ENCODE assay signal across 11 cellular contexts in genomic region chr6:155162682-155163081, GRCh38.
"Had no signal": no experiment of that assay in that cellular context is flagged by ENCODE, and none has a peak within 500 bp of the region (broad histone marks: within the 10 kb centered on the region; RNA-seq: fewer than 3 reads in every experiment).

No MANE protein-coding gene starts in this region.

- H3K36me3 ChIP-seq: ascending aorta, cardiac muscle cell, neutrophil had no signal

- H2AFZ ChIP-seq: hepatocyte had no signal

- H3K27ac Mint-ChIP-seq: T-helper 17 cell had no signal

- H3K27me3 Mint-ChIP-seq: T-helper 17 cell had no signal

- H3K4me3 Mint-ChIP-seq: T-helper 17 cell had no signal

- H3K27me3 ChIP-seq: ascending aorta, hepatocyte, neutrophil, stomach had no signal

- ATAC-seq: T-helper 17 cell had no signal

- H3K4me3 ChIP-seq: ascending aorta, cardiac muscle cell, hepatocyte, skin epidermis, stomach, thoracic aorta had no signal

- H3K27ac ChIP-seq: ascending aorta, cardiac muscle cell, hepatocyte, neutrophil, skin epidermis, stomach, thoracic aorta had no signal

- H3K9me3 ChIP-seq: ascending aorta, neutrophil, stomach, thoracic aorta had no signal

- DNase-seq: activated T-cell treated with anti-CD3 and anti-CD28 coated beads, Interleukin-2, amount 50 U/mL, for 48 hours; effector CD4-positive, alpha-beta T cell; stomach; T-helper 17 cell had no signal

- FAIRE-seq: colon had no signal

- H3K79me2 ChIP-seq: hepatocyte had no signal

- H3K4me1 Mint-ChIP-seq: T-helper 17 cell had no signal

- H3K4me2 ChIP-seq: hepatocyte had no signal
